ENCODE assay signal across 18 cellular contexts in the genomic region with DNA sequence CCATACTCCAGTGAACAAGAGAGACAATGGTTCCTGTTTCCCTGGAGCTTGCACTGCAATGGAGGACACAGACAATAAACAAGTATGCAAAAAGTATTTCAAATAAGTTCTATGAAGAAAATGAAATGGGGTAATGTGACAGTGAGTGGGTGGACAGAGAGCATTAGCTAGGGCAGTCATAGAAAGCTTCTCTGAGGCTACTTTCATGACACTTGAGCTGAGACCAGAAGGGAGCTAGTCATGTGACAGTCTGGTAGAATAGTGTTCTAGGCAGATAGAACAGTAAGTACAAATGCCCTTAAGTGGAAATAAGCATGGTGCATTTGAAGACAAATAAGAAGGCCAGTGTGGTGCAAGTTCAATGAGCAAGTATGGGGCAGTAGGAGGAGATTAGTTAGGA.
DNase-seq lines count a peak whose midpoint lies in the region; ATAC-seq and TF ChIP-seq lines count a peak whose summit lies in the region.
"Had no signal": no experiment of that assay in that cellular context is flagged by ENCODE, and none has a peak within 500 bp of the region (broad histone marks: within the 10 kb centered on the region; RNA-seq: fewer than 3 reads in every experiment).

No MANE protein-coding gene starts in this region.

- no peak overlapping the region for H3K27ac ChIP-seq in effector memory CD4-positive, alpha-beta T cell (ENCODE audit: insufficient read depth, low read length, poor library complexity, severe bottlenecking)
- H3K27ac ChIP-seq: C4-2B had no signal

- ATAC-seq in activated CD8-positive, alpha-beta T cell treated with anti-CD3 and anti-CD28 coated beads, Interleukin-2, amount 10 ng/mL, durations not matched to agents 7 days and 5 days: no peak
- no peak for ATAC-seq in activated CD8-positive, alpha-beta T cell treated with anti-CD3 and anti-CD28 coated beads for 36 hours
- peak; percentile 52 for ATAC-seq in HG02798 (IDR thresholded peaks at IDR 0.05; ENCODE audit: poor library complexity, unreplicated experiment)
- no peak for ATAC-seq in activated naive CD8-positive, alpha-beta T cell treated with anti-CD3 and anti-CD28 coated beads, Interleukin-2, amount 10 ng/mL, durations not matched to agents 7 days and 5 days (ENCODE audit: low read depth)

- no peak overlapping the region for H3K4me3 Mint-ChIP-seq in activated CD8-positive, alpha-beta T cell treated with anti-CD3 and anti-CD28 coated beads, Interleukin-2, amount 10 ng/mL, durations not matched to agents 7 days and 5 days
- no peak overlapping the region for H3K4me3 Mint-ChIP-seq in activated CD8-positive, alpha-beta T cell treated with anti-CD3 and anti-CD28 coated beads for 36 hours
- peak overlapping the region; percentile 5 for H3K4me3 Mint-ChIP-seq in activated naive CD8-positive, alpha-beta T cell treated with anti-CD3 and anti-CD28 coated beads, Interleukin-2, amount 10 ng/mL, durations not matched to agents 7 days and 5 days
- H3K4me3 Mint-ChIP-seq in osteocyte (ENCODE audit: unreplicated experiment): no peak overlapping the region
- H3K4me3 Mint-ChIP-seq: HFFc6, IgD-negative memory B cell had no signal

- intact Hi-C loops in activated CD8-positive, alpha-beta T cell treated with anti-CD3 and anti-CD28 coated beads for 36 hours (cut with micrococcal nuclease): no loop called here

- H3K27ac Mint-ChIP-seq in activated CD8-positive, alpha-beta T cell treated with anti-CD3 and anti-CD28 coated beads, Interleukin-2, amount 10 ng/mL, durations not matched to agents 7 days and 5 days: peak overlapping the region; percentile 86
- H3K27ac Mint-ChIP-seq in activated CD8-positive, alpha-beta T cell treated with anti-CD3 and anti-CD28 coated beads for 36 hours: no peak overlapping the region
- peak overlapping the region; percentile 87 for H3K27ac Mint-ChIP-seq in activated naive CD8-positive, alpha-beta T cell treated with anti-CD3 and anti-CD28 coated beads, Interleukin-2, amount 10 ng/mL, durations not matched to agents 7 days and 5 days
- no peak overlapping the region for H3K27ac Mint-ChIP-seq in osteocyte (ENCODE audit: unreplicated experiment)
- H3K27ac Mint-ChIP-seq: HFFc6 had no signal

- CTCF ChIA-PET in activated CD8-positive, alpha-beta T cell treated with anti-CD3 and anti-CD28 coated beads, Interleukin-2, amount 10 ng/mL, durations not matched to agents 7 days and 5 days (lab: Charles Lee): interaction anchor here (1.6 kb wide), 1 partner anchor 14 kb away, joined by 3 read pairs; no protein-coding TSS in a partner anchor
- CTCF ChIA-PET in activated CD8-positive, alpha-beta T cell treated with anti-CD3 and anti-CD28 coated beads for 36 hours (lab: Charles Lee): interaction anchor here (0.6 to 1.1 kb wide), 3 partner anchors 23 to 835 kb away, joined by 3 read pairs; no protein-coding TSS in a partner anchor

- H3K9me3 ChIP-seq in effector memory CD4-positive, alpha-beta T cell (ENCODE audit: control insufficient read depth, low read length): no peaks in the 10 kb centered on the region

- POLR2A ChIA-PET in activated CD8-positive, alpha-beta T cell treated with anti-CD3 and anti-CD28 coated beads, Interleukin-2, amount 10 ng/mL, durations not matched to agents 7 days and 5 days (lab: Charles Lee): no interaction called here
- POLR2A ChIA-PET in activated CD8-positive, alpha-beta T cell treated with anti-CD3 and anti-CD28 coated beads for 36 hours (lab: Charles Lee): no interaction called here
- POLR2A ChIA-PET in activated naive CD8-positive, alpha-beta T cell treated with anti-CD3 and anti-CD28 coated beads, Interleukin-2, amount 10 ng/mL, durations not matched to agents 7 days and 5 days (lab: Charles Lee): interaction anchor here (0.6 kb wide), 1 partner anchor 167 kb away, joined by 4 read pairs; no protein-coding TSS in a partner anchor

- H3K36me3 Mint-ChIP-seq in activated CD8-positive, alpha-beta T cell treated with anti-CD3 and anti-CD28 coated beads, Interleukin-2, amount 10 ng/mL, durations not matched to agents 7 days and 5 days (ENCODE audit: low read depth): peaks cover 47% of the 10 kb centered on the region
- no peaks in the 10 kb centered on the region for H3K36me3 Mint-ChIP-seq in activated CD8-positive, alpha-beta T cell treated with anti-CD3 and anti-CD28 coated beads for 36 hours (ENCODE audit: low read depth)
- H3K36me3 Mint-ChIP-seq in activated naive CD8-positive, alpha-beta T cell treated with anti-CD3 and anti-CD28 coated beads, Interleukin-2, amount 10 ng/mL, durations not matched to agents 7 days and 5 days: peaks cover 37% of the 10 kb centered on the region
- H3K36me3 Mint-ChIP-seq in osteocyte (ENCODE audit: unreplicated experiment): no peaks in the 10 kb centered on the region
- H3K36me3 Mint-ChIP-seq: IgD-negative memory B cell had no signal

- no peaks in the 10 kb centered on the region for H3K27me3 ChIP-seq in effector memory CD4-positive, alpha-beta T cell (replicated peaks; ENCODE audit: control insufficient read depth, insufficient read depth, low read length, poor library complexity, severe bottlenecking)

- H3K4me1 ChIP-seq in effector memory CD4-positive, alpha-beta T cell (ENCODE audit: control insufficient read depth, insufficient read depth, low read length, poor library complexity, severe bottlenecking): peaks cover 5% of the 10 kb centered on the region

- peaks cover 70% of the 10 kb centered on the region for H3K4me1 Mint-ChIP-seq in activated CD8-positive, alpha-beta T cell treated with anti-CD3 and anti-CD28 coated beads, Interleukin-2, amount 10 ng/mL, durations not matched to agents 7 days and 5 days (ENCODE audit: low read depth)
- peaks cover 52% of the 10 kb centered on the region for H3K4me1 Mint-ChIP-seq in activated CD8-positive, alpha-beta T cell treated with anti-CD3 and anti-CD28 coated beads for 36 hours (ENCODE audit: low read depth)
- peaks cover 50% of the 10 kb centered on the region for H3K4me1 Mint-ChIP-seq in activated naive CD8-positive, alpha-beta T cell treated with anti-CD3 and anti-CD28 coated beads, Interleukin-2, amount 10 ng/mL, durations not matched to agents 7 days and 5 days
- no peaks in the 10 kb centered on the region for H3K4me1 Mint-ChIP-seq in osteocyte (ENCODE audit: unreplicated experiment)

- DNase-seq in activated CD8-positive, alpha-beta T cell treated with anti-CD3 and anti-CD28 coated beads, Interleukin-2, amount 10 ng/mL, durations not matched to agents 7 days and 5 days: no peak
- no peak for DNase-seq in activated CD8-positive, alpha-beta T cell treated with anti-CD3 and anti-CD28 coated beads for 36 hours
- no peak for DNase-seq in activated naive CD8-positive, alpha-beta T cell treated with anti-CD3 and anti-CD28 coated beads, Interleukin-2, amount 10 ng/mL, durations not matched to agents 7 days and 5 days
- DNase-seq in renal cortical epithelial cell (ENCODE audit: low read depth): peak; percentile 22
- no peak for DNase-seq in osteocyte (ENCODE audit: extremely low spot score, unreplicated experiment)
- DNase-seq in effector memory CD4-positive, alpha-beta T cell: no peak
- DNase-seq in NCI-H1105 treated with DMSO at 0.1 percent for 48 hours (lab: John Stamatoyannopoulos, UW): no peak
- DNase-seq: HFFc6, MV-4-11, NCI-H1436, NCI-H2081 treated with DMSO at 0.1 percent for 48 hours, NCI-H345, NCI-H526 treated with DMSO at 0.1 percent for 48 hours, OCI-M1, RPMI8226 had no signal

- no peaks in the 10 kb centered on the region for H3K27me3 Mint-ChIP-seq in activated CD8-positive, alpha-beta T cell treated with anti-CD3 and anti-CD28 coated beads, Interleukin-2, amount 10 ng/mL, durations not matched to agents 7 days and 5 days (ENCODE audit: low read depth)
- H3K27me3 Mint-ChIP-seq in activated CD8-positive, alpha-beta T cell treated with anti-CD3 and anti-CD28 coated beads for 36 hours: no peaks in the 10 kb centered on the region
- H3K27me3 Mint-ChIP-seq in activated naive CD8-positive, alpha-beta T cell treated with anti-CD3 and anti-CD28 coated beads, Interleukin-2, amount 10 ng/mL, durations not matched to agents 7 days and 5 days: no peaks in the 10 kb centered on the region
- no peaks in the 10 kb centered on the region for H3K27me3 Mint-ChIP-seq in osteocyte (ENCODE audit: unreplicated experiment)
- H3K27me3 Mint-ChIP-seq: IgD-negative memory B cell had no signal

- H3K9me3 Mint-ChIP-seq in activated CD8-positive, alpha-beta T cell treated with anti-CD3 and anti-CD28 coated beads, Interleukin-2, amount 10 ng/mL, durations not matched to agents 7 days and 5 days (ENCODE audit: insufficient read depth): peaks cover 15% of the 10 kb centered on the region
- H3K9me3 Mint-ChIP-seq in activated CD8-positive, alpha-beta T cell treated with anti-CD3 and anti-CD28 coated beads for 36 hours: peaks cover 2% of the 10 kb centered on the region
- H3K9me3 Mint-ChIP-seq in activated naive CD8-positive, alpha-beta T cell treated with anti-CD3 and anti-CD28 coated beads, Interleukin-2, amount 10 ng/mL, durations not matched to agents 7 days and 5 days: peaks cover 13% of the 10 kb centered on the region
- H3K9me3 Mint-ChIP-seq in osteocyte (ENCODE audit: unreplicated experiment): no peaks in the 10 kb centered on the region
- H3K9me3 Mint-ChIP-seq: HFFc6, IgD-negative memory B cell had no signal

- no peak for TF ChIP-seq CTCF in activated CD8-positive, alpha-beta T cell treated with anti-CD3 and anti-CD28 coated beads for 36 hours (IDR thresholded peaks at IDR 0.05)
- no peak for TF ChIP-seq CTCF in osteocyte (IDR thresholded peaks at IDR 0.05)

- no peaks in the 10 kb centered on the region for H3K36me3 ChIP-seq in effector memory CD4-positive, alpha-beta T cell (ENCODE audit: control insufficient read depth, insufficient read depth, low read length)

- H3K4me3 ChIP-seq in effector memory CD4-positive, alpha-beta T cell (ENCODE audit: insufficient read depth, low read depth, low read length, poor library complexity, severe bottlenecking): no peak overlapping the region

Comparison
In these comparisons a context has a peak if more than half of its experiments do, and no peak if none do; other contexts are left out.
1. H3K27ac Mint-ChIP-seq: peak in activated CD8-positive, alpha-beta T cell treated with anti-CD3 and anti-CD28 coated beads, Interleukin-2, amount 10 ng/mL, durations not matched to agents 7 days and 5 days (single experiment) and activated naive CD8-positive, alpha-beta T cell treated with anti-CD3 and anti-CD28 coated beads, Interleukin-2, amount 10 ng/mL, durations not matched to agents 7 days and 5 days (single experiment); none in activated CD8-positive, alpha-beta T cell treated with anti-CD3 and anti-CD28 coated beads for 36 hours (single experiment) and osteocyte (single experiment).